ENCODE assay signal across 25 cellular contexts in genomic region chr3:182294256-182294655, GRCh38.
A peak's percentile ranks its signal among the peaks of the same experiment; 100 is the strongest.
DNase-seq lines count a peak whose midpoint lies in the region; ATAC-seq and TF ChIP-seq lines count a peak whose summit lies in the region.
"Had no signal": no experiment of that assay in that cellular context is flagged by ENCODE, and none has a peak within 500 bp of the region (broad histone marks: within the 10 kb centered on the region; RNA-seq: fewer than 3 reads in every experiment).

No MANE protein-coding gene starts in this region.

- no peaks in the 10 kb centered on the region for H4K20me1 ChIP-seq in PC-3 (ENCODE audit: low read length)

- POLR2A ChIA-PET in PC-3 (lab: Charles Lee; ENCODE audit: unreplicated experiment): no interaction called here

- no peak overlapping the region for H3K27ac ChIP-seq in PC-3 (ENCODE audit: low read length)
- H3K27ac ChIP-seq in SJCRH30: no peak overlapping the region
- H3K27ac ChIP-seq: esophagus squamous epithelium, skin epidermis, vagina had no signal

- H3K9me2 ChIP-seq in PC-3 (replicated peaks; ENCODE audit: low read length): no peaks in the 10 kb centered on the region

- CTCF ChIA-PET in PC-3 (lab: Charles Lee): no interaction called here

- no peaks in the 10 kb centered on the region for H3K27me3 ChIP-seq in PC-3 (ENCODE audit: low read length)
- no peaks in the 10 kb centered on the region for H3K27me3 ChIP-seq in SJCRH30
- H3K27me3 ChIP-seq: esophagus squamous epithelium, vagina had no signal

- H3K4me2 ChIP-seq in PC-3 (ENCODE audit: low read length): no peak overlapping the region
- H3K4me2 ChIP-seq: GM23338 had no signal

- ATAC-seq in PC-3: peak; percentile 40
- ATAC-seq in activated naive CD8-positive, alpha-beta T cell treated with anti-CD3 and anti-CD28 coated beads, Interleukin-2, amount 50 U/mL, for 24 hours: no peak
- ATAC-seq: activated CD4-positive, CD25-positive, alpha-beta regulatory T cell treated with anti-CD3 and anti-CD28 coated beads, Interleukin-2, amount 50 U/mL, for 24 hours; activated CD8-positive, alpha-beta T cell treated with anti-CD3 and anti-CD28 coated beads for 36 hours; GM23338 had no signal

- no peak for TF ChIP-seq CTCF in AG10803 (conservative IDR thresholded peaks at IDR 0.05; ENCODE audit: low read length)
- TF ChIP-seq CTCF in PC-3 (conservative IDR thresholded peaks at IDR 0.05; ENCODE audit: low read depth, low read length): no peak
- TF ChIP-seq CTCF in epithelial cell of proximal tubule (conservative IDR thresholded peaks at IDR 0.05; ENCODE audit: low read depth, low read length): no peak
- no peak for TF ChIP-seq CTCF in neural crest cell (conservative IDR thresholded peaks at IDR 0.05)

- peaks cover 5% of the 10 kb centered on the region for H3K9me3 Mint-ChIP-seq in neural crest cell
- no peaks in the 10 kb centered on the region for H3K9me3 Mint-ChIP-seq in activated naive CD8-positive, alpha-beta T cell treated with anti-CD3 and anti-CD28 coated beads, Interleukin-2, amount 50 U/mL, for 24 hours
- H3K9me3 Mint-ChIP-seq: activated CD8-positive, alpha-beta T cell treated with anti-CD3 and anti-CD28 coated beads for 36 hours; GM23338; nephron progenitor cell had no signal

- H3K4me3 Mint-ChIP-seq in neural crest cell: no peak overlapping the region
- H3K4me3 Mint-ChIP-seq in activated naive CD8-positive, alpha-beta T cell treated with anti-CD3 and anti-CD28 coated beads, Interleukin-2, amount 50 U/mL, for 24 hours: no peak overlapping the region
- H3K4me3 Mint-ChIP-seq: activated CD8-positive, alpha-beta T cell treated with anti-CD3 and anti-CD28 coated beads for 36 hours; CD14-positive monocyte; GM23338; nephron progenitor cell had no signal

- H3K9ac ChIP-seq in PC-3 (ENCODE audit: low read length): no peak overlapping the region

- intact Hi-C loops in PC-3 (cut with micrococcal nuclease): no loop called here

- H3F3A ChIP-seq in PC-3 (ENCODE audit: low read length, unreplicated experiment): no peaks in the 10 kb centered on the region

- H3K36me3 Mint-ChIP-seq in neural crest cell (ENCODE audit: low read depth): no peaks in the 10 kb centered on the region
- H3K36me3 Mint-ChIP-seq in activated naive CD8-positive, alpha-beta T cell treated with anti-CD3 and anti-CD28 coated beads, Interleukin-2, amount 50 U/mL, for 24 hours (ENCODE audit: low read depth): no peaks in the 10 kb centered on the region
- H3K36me3 Mint-ChIP-seq: CD14-positive monocyte had no signal

- H3K4me1 ChIP-seq in PC-3 (ENCODE audit: insufficient read depth, low read length): peaks cover 8% of the 10 kb centered on the region; the same call in 1 of the 2 replicates
- H3K4me1 ChIP-seq in SJCRH30: no peaks in the 10 kb centered on the region
- H3K4me1 ChIP-seq: esophagus squamous epithelium, vagina had no signal

- H3K27me3 Mint-ChIP-seq in neural crest cell (ENCODE audit: low read depth): no peaks in the 10 kb centered on the region
- no peaks in the 10 kb centered on the region for H3K27me3 Mint-ChIP-seq in activated naive CD8-positive, alpha-beta T cell treated with anti-CD3 and anti-CD28 coated beads, Interleukin-2, amount 50 U/mL, for 24 hours
- H3K27me3 Mint-ChIP-seq: activated CD8-positive, alpha-beta T cell treated with anti-CD3 and anti-CD28 coated beads for 36 hours; progenitor cell of endocrine pancreas had no signal

- BruUV-seq in PC-3 (replicated peaks; lab: Mats Ljungman, UMichigan): no TSS peak

- H2AFZ ChIP-seq in PC-3 (ENCODE audit: low read length): 0 out of 2 replicates have a peak overlapping the region, but pooled peaks have one; percentile 14
- H2AFZ ChIP-seq: GM23338 had no signal

- H3K9me3 ChIP-seq in PC-3 (ENCODE audit: low read length) (no peaks in the 10 kb centered on the region), SJCRH30 (replicated peaks) (no peaks in the 10 kb centered on the region)
- H3K9me3 ChIP-seq: esophagus squamous epithelium, vagina had no signal

- no peak overlapping the region for H3K4me3 ChIP-seq in AG10803 (ENCODE audit: low read length)
- H3K4me3 ChIP-seq in PC-3 (ENCODE audit: low read length): no peak overlapping the region
- H3K4me3 ChIP-seq in epithelial cell of proximal tubule (ENCODE audit: low read depth, low read length): no peak overlapping the region
- no peak overlapping the region for H3K4me3 ChIP-seq in SJCRH30
- H3K4me3 ChIP-seq: esophagus squamous epithelium, GM23338, skin epidermis, vagina had no signal

- H3K27ac Mint-ChIP-seq in neural crest cell (ENCODE audit: unreplicated experiment): peak overlapping the region; percentile 24
- H3K27ac Mint-ChIP-seq in activated naive CD8-positive, alpha-beta T cell treated with anti-CD3 and anti-CD28 coated beads, Interleukin-2, amount 50 U/mL, for 24 hours: no peak overlapping the region
- H3K27ac Mint-ChIP-seq: activated CD8-positive, alpha-beta T cell treated with anti-CD3 and anti-CD28 coated beads for 36 hours; CD14-positive monocyte; GM23338; nephron progenitor cell; progenitor cell of endocrine pancreas had no signal

- H3K79me2 ChIP-seq in PC-3 (ENCODE audit: low read length): no peaks in the 10 kb centered on the region

- DNase-seq in AG10803 (ENCODE audit: low read depth) (peak; percentile 35), PC-3 (peak; percentile 32), epithelial cell of proximal tubule (ENCODE audit: low read depth) (peak; percentile 26), neural crest cell (ENCODE audit: low read depth, low spot score) (no peak), NCI-H2171 (lab: John Stamatoyannopoulos, UW) (no peak), NCI-H1436 (lab: John Stamatoyannopoulos, UW) (no peak), SJCRH30 (no peak)
- no peak for DNase-seq in activated naive CD8-positive, alpha-beta T cell treated with anti-CD3 and anti-CD28 coated beads, Interleukin-2, amount 50 U/mL, for 24 hours
- DNase-seq: activated CD8-positive, alpha-beta T cell treated with anti-CD3 and anti-CD28 coated beads for 36 hours; activated gamma-delta T cell treated with Interleukin-2 at 50 U/mL for 16 hours; amygdala; cerebellar nuclear complex; effector CD8-positive, alpha-beta T cell; esophagus squamous epithelium; NCI-H1105 treated with DMSO at 0.1 percent for 48 hours; NCI-H2081 treated with DMSO at 0.1 percent for 48 hours; NCI-H524 treated with DMSO at 0.1 percent for 48 hours; nephron progenitor cell; stimulated activated CD4-positive, alpha-beta T cell treated with anti-CD3 and anti-CD28 coated beads, Interleukin-1b, Interleukin-23, amount 100 ng/mL, for 48 hours had no signal

- H3K4me1 Mint-ChIP-seq in neural crest cell: peaks cover 20% of the 10 kb centered on the region
- no peaks in the 10 kb centered on the region for H3K4me1 Mint-ChIP-seq in activated naive CD8-positive, alpha-beta T cell treated with anti-CD3 and anti-CD28 coated beads, Interleukin-2, amount 50 U/mL, for 24 hours
- H3K4me1 Mint-ChIP-seq: CD14-positive monocyte, GM23338, nephron progenitor cell had no signal

- no peaks in the 10 kb centered on the region for H3K36me3 ChIP-seq in PC-3 (ENCODE audit: low read depth, low read length)
- H3K36me3 ChIP-seq in SJCRH30: no peaks in the 10 kb centered on the region
- H3K36me3 ChIP-seq: esophagus squamous epithelium, vagina had no signal

Comparison
In these comparisons a context has a peak if more than half of its experiments do, and no peak if none do; other contexts are left out.
1. DNase-seq: peak in AG10803 (single experiment), PC-3 (single experiment) and epithelial cell of proximal tubule (single experiment); none in neural crest cell (single experiment), NCI-H2171 (single experiment), activated naive CD8-positive, alpha-beta T cell treated with anti-CD3 and anti-CD28 coated beads, Interleukin-2, amount 50 U/mL, for 24 hours (single experiment), NCI-H1436 (single experiment) and SJCRH30 (0 of 2).